ENCODE assay signal across 13 cellular contexts in genomic region chr1:197910120-197911110, GRCh38. TPM values are rescaled to one million over a fixed set of nuclear protein-coding genes. Genes with fewer than 3 reads are reported as not detected.
DNase-seq lines count a peak whose midpoint lies in the region; ATAC-seq, FAIRE-seq and TF ChIP-seq lines count a peak whose summit lies in the region.
"Had no signal": no experiment of that assay in that cellular context is flagged by ENCODE, and none has a peak within 500 bp of the region (broad histone marks: within the 10 kb centered on the region; RNA-seq: fewer than 3 reads in every experiment).

No MANE protein-coding gene starts in this region.

- H3K27me3 ChIP-seq in BJ (ENCODE audit: control insufficient read depth, insufficient read depth, low read length) (peaks cover 37% of the 10 kb centered on the region), H7 (ENCODE audit: control insufficient read depth, insufficient read depth, low read length) (peaks cover 100% of the 10 kb centered on the region)

- no peak for FAIRE-seq in D721Med (lab: Jason Lieb, UNC)

- peak overlapping the region; percentile 12 for H3K4me3 ChIP-seq in BJ (ENCODE audit: low read depth, low read length)
- peak overlapping the region; percentile 21; the same call in 1 of the 2 replicates for H3K4me3 ChIP-seq in H7 (ENCODE audit: insufficient read depth, low read depth, low read length)

- H3K27ac Mint-ChIP-seq in brain (peak overlapping the region in 3 of 5 experiments; percentile 29 to 88 (median 73)), nephron (no peak overlapping the region)
- H3K27ac Mint-ChIP-seq: dendritic cell treated with granulocyte-macrophage colony-stimulating factor and Interleukin-4, amounts not matched to agents 40 ng/mL and 50 ng/mL, for 4 days had no signal

- H3K36me3 ChIP-seq in BJ (ENCODE audit: control insufficient read depth, insufficient read depth, low read length) = no peaks in the 10 kb centered on the region
- no peaks in the 10 kb centered on the region for H3K36me3 ChIP-seq in H7 (replicated peaks; ENCODE audit: control insufficient read depth, insufficient read depth, low read length)
- H3K36me3 ChIP-seq: tibial nerve had no signal

- no peak for DNase-seq in BJ (ENCODE audit: low read depth)
- peak; percentile 51 for DNase-seq in H7
- DNase-seq in middle frontal gyrus (ENCODE audit: extremely low spot score, low spot score) = no peak
- DNase-seq in OCI-M1 (lab: John Stamatoyannopoulos, UW) = no peak
- DNase-seq in D721Med (ENCODE audit: insufficient read length, low spot score) = no peak
- DNase-seq: DMS 273 treated with DMSO at 0.1 percent for 48 hours, GOT3 had no signal

- TF ChIP-seq CTCF in BJ (IDR thresholded peaks at IDR 0.05; ENCODE audit: insufficient read depth, low read depth, low read length) (no peak), brain (conservative IDR thresholded peaks at IDR 0.05) (no peak), nephron (IDR thresholded peaks at IDR 0.05; ENCODE audit: unreplicated experiment in 3 of 3) (no peak), D721Med (IDR thresholded peaks at IDR 0.05; ENCODE audit: insufficient read depth, missing control alignments) (no peak)

- no peak for ATAC-seq in GM18873 (IDR thresholded peaks at IDR 0.05; ENCODE audit: low FRiP score, unreplicated experiment)

- H3K4me3 Mint-ChIP-seq in brain (peak overlapping the region; percentile 65 to 92 (median 84)), nephron (peak overlapping the region; percentile 31 to 38 (median 34))
- H3K4me3 Mint-ChIP-seq: dendritic cell treated with granulocyte-macrophage colony-stimulating factor and Interleukin-4, amounts not matched to agents 40 ng/mL and 50 ng/mL, for 4 days had no signal

- CTCF ChIA-PET in BJ (lab: Yijun Ruan, JAX) = interaction anchor here (1.4 to 6.8 kb wide), 4 partner anchors 7 to 388 kb away, joined by 3 to 38 read pairs (median 5); no protein-coding TSS in a partner anchor

- H3K36me3 Mint-ChIP-seq in brain (no peaks in the 10 kb centered on the region), nephron (ENCODE audit: low read depth) (no peaks in the 10 kb centered on the region)

- POLR2A ChIA-PET in BJ (lab: Charles Lee) = no interaction called here

- H3K27me3 Mint-ChIP-seq in brain (peaks cover 100% of the 10 kb centered on the region), nephron (ENCODE audit: low read depth) (peaks cover 100% of the 10 kb centered on the region)

- H3K9me3 Mint-ChIP-seq in brain (peaks cover 0 to 6% (median 0%) of the 10 kb centered on the region in 5 experiments), nephron (no peaks in the 10 kb centered on the region)
- H3K9me3 Mint-ChIP-seq: dendritic cell treated with granulocyte-macrophage colony-stimulating factor and Interleukin-4, amounts not matched to agents 40 ng/mL and 50 ng/mL, for 4 days had no signal

- H3K4me1 Mint-ChIP-seq in brain = peaks cover 61% of the 10 kb centered on the region
- peaks cover 34% of the 10 kb centered on the region for H3K4me1 Mint-ChIP-seq in nephron

RNA-seq across cellular contexts. Expression of gene LHX9, which starts 6.8 kb away (rescaled TPM):
- polyA plus RNA-seq in BJ (2011; rRNA removed) (49.1 and 57.2 TPM in 2 replicates), brain (ENCODE audit: insufficient read depth, low read depth, low replicate concordance) (not detected)
- 55.7 and 91.8 TPM in 2 replicates for polyA minus RNA-seq in BJ (2011; rRNA and poly(A)+ RNA removed)
- 0.03 TPM in 1 of 2 replicates, not detected in the other for total RNA-seq in H7 (2014; rRNA removed; shearing (Covaris generic))
- total RNA-seq: T-helper 1 cell treated with Interleukin-12 subunit alpha and Interleukin-12 subunit beta and Interleukin-4 antibody, amounts not matched to agents 30 ng/mL and 1 ng/mL, for 36 hours had no signal

RNA-seq across cellular contexts. Expression of gene C1orf53, which starts 8.0 kb away (rescaled TPM):
- 9.7 and 13.0 TPM in 2 replicates for polyA plus RNA-seq in BJ (2011; rRNA removed)
- polyA minus RNA-seq in BJ (2011; rRNA and poly(A)+ RNA removed) = 0.71 TPM in 1 of 2 replicates, not detected in the other
- total RNA-seq in H7 (2014; rRNA removed; shearing (Covaris generic)) = 0.48 and 0.70 TPM in 2 replicates
- polyA plus RNA-seq in brain (ENCODE audit: insufficient read depth, low read depth, low replicate concordance) = 2.3 TPM
- total RNA-seq: tibial nerve had no signal

Comparison
In these comparisons a context has a peak if more than half of its experiments do, and no peak if none do; other contexts are left out.
1. H3K27ac Mint-ChIP-seq: peak in brain (3 of 5); none in nephron (0 of 3).
2. RNA of gene LHX9, which starts 6.8 kb away (polyA plus RNA-seq): 49.1 to 57.2 TPM in BJ; not detected in brain (single experiment); every median in the first group is over 10 times any median in the second.